In the genomic region with DNA sequence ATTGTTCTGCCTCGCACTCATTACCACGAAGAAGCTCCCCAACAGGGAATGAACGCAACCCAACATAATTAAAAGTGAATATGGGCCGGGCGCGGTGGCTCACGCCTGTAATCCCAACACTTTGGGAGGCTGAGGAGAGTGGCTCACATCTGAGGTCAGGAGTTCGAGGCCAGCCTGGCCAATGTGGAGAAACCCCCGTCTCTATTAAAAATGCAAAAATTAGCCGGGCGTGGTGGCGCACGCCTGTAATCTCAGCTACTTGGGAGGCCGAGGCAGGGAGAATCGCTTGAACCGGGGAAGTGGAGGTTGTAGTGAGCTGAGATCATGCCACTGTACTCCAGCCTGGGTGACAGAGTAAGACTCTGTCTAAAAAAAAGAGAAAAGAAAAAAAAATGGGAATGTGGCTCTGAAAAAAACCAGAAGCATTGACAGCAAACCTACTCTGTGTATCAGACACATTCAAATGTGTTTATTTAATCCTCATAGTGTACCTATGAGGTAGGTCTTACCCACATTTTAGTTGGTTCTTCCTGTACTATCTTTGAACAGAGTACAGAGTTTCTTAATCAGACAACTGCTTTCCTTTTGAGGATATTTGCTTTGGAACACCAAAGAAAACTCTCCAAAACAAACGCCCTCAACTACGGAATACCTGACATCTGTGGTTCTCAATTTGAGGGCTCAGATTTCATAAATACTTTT, we compare ENCODE assay signal across 8 cellular contexts.
DNase-seq lines count a peak whose midpoint lies in the region; ATAC-seq and TF ChIP-seq lines count a peak whose summit lies in the region.

No MANE protein-coding gene starts in this region.

- H3K27ac ChIP-seq in left ventricle myocardium inferior (replicated peaks) (peak overlapping the region; percentile 95), cingulate gyrus (ENCODE audit: low read depth, low read length) (peak overlapping the region; percentile 100), vagina (peak overlapping the region; percentile 98)

- no peak for TF ChIP-seq POLR2A in vagina (IDR thresholded peaks at IDR 0.05)

- ATAC-seq in left ventricle myocardium superior (no peak), mucosa of descending colon (no peak), HG03280 (IDR thresholded peaks at IDR 0.05; ENCODE audit: unreplicated experiment) (no peak), HG03139 (IDR thresholded peaks at IDR 0.05; ENCODE audit: unreplicated experiment) (no peak)

- DNase-seq in left ventricle myocardium inferior (no peak), left ventricle myocardium superior (no peak), mucosa of descending colon (peak in 2 of 3 donors; percentile 25 to 34), vagina (ENCODE audit: extremely low spot score in 2 of 2) (no peak), cerebellar nuclear complex (lab: John Stamatoyannopoulos, UW) (no peak)

- intact Hi-C loops in left ventricle myocardium inferior (cut with micrococcal nuclease) (no loop called here), left ventricle myocardium superior (cut with micrococcal nuclease) (no loop called here), mucosa of descending colon (cut with DNase I, micrococcal nuclease) (no loop called here), vagina (cut with DNase I) (loop anchor here (10.0 kb wide), 1 partner anchor 154 kb away; no protein-coding TSS in a partner anchor)

- H3K4me3 ChIP-seq in left ventricle myocardium inferior (peak overlapping the region; percentile 66), mucosa of descending colon (no peak overlapping the region), vagina (peak overlapping the region; percentile 50 to 63)

- H3K9me3 ChIP-seq in left ventricle myocardium inferior (replicated peaks) (no peaks in the 10 kb centered on the region), mucosa of descending colon (no peaks in the 10 kb centered on the region), vagina (no peaks in the 10 kb centered on the region)

- H3K36me3 ChIP-seq in left ventricle myocardium inferior (no peaks in the 10 kb centered on the region), mucosa of descending colon (ENCODE audit: low read depth) (no peaks in the 10 kb centered on the region), vagina (no peaks in the 10 kb centered on the region)

- H3K27me3 ChIP-seq in left ventricle myocardium inferior (ENCODE audit: low read depth) (no peaks in the 10 kb centered on the region), vagina (no peaks in the 10 kb centered on the region)

- peaks cover 39% of the 10 kb centered on the region for H3K4me1 ChIP-seq in left ventricle myocardium inferior
- H3K4me1 ChIP-seq in mucosa of descending colon (ENCODE audit: low read depth): peaks cover 7% of the 10 kb centered on the region
- H3K4me1 ChIP-seq in vagina: peaks cover 26% of the 10 kb centered on the region

- no peak for TF ChIP-seq CTCF in left ventricle myocardium inferior (IDR thresholded peaks at IDR 0.05; ENCODE audit: borderline replicate concordance)
- TF ChIP-seq CTCF in mucosa of descending colon (IDR thresholded peaks at IDR 0.05): no peak
- TF ChIP-seq CTCF in vagina (IDR thresholded peaks at IDR 0.05): no peak

Comparison
In these comparisons a context has a peak if more than half of its experiments do, and no peak if none do; other contexts are left out.
1. DNase-seq: peak in mucosa of descending colon (2 of 3); none in left ventricle myocardium inferior (single experiment), left ventricle myocardium superior (single experiment), vagina (0 of 2) and cerebellar nuclear complex (0 of 2).
2. Peak in every context shown above with its lines, with median percentiles within 50 percentile points of each other: H3K27ac ChIP-seq.